ENCODE assay signal across 8 cellular contexts in the genomic region with DNA sequence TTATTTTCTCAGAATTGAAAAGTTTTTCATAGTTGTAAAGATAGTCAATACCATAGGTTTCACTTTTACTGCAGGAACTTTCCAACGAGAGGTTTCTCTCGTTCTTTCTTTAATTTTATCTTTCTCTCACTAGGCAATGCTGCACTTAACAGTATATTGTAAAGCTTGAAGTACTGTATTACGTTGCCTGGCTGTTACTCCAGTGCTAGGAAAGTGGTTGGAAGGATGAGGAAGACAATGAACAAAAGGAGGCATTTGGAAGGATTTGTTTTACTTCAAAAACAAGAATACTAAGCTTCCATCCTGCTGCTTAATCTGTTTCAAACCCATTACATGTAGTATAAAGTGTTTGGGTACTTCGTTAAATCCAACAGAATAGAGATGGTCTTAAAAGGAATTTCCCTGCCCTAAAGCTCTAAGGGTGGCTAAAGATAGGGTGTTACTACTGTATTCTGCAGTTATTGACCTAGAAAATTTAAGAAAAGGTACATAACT. TPM values are rescaled to one million over a fixed set of nuclear protein-coding genes. Genes with fewer than 3 reads are reported as not detected.
DNase-seq lines count a peak whose midpoint lies in the region; ATAC-seq lines count a peak whose summit lies in the region.

No MANE protein-coding gene starts in this region.

- H3K4me1 ChIP-seq in trophoblast cell (ENCODE audit: control insufficient read depth in 1 of 2, insufficient read depth in 2 of 2, low read length in 2 of 2): no peaks in the 10 kb centered on the region

- H3K27ac ChIP-seq in trophoblast cell (ENCODE audit: low read depth, low read length): no peak overlapping the region

- no peak overlapping the region for H4K12ac ChIP-seq in trophoblast cell (ENCODE audit: low read depth, low read length)

- no peak overlapping the region for H3K14ac ChIP-seq in trophoblast cell (ENCODE audit: low read length)

- no peak overlapping the region for H3K4ac ChIP-seq in trophoblast cell (ENCODE audit: low read depth, low read length)

- H2BK5ac ChIP-seq in trophoblast cell (ENCODE audit: low read depth, low read length, poor library complexity): no peak overlapping the region

- peak overlapping the region; percentile 40 for H2AFZ ChIP-seq in trophoblast cell (ENCODE audit: insufficient read depth, low read length, poor library complexity)

- no peak overlapping the region for H4K91ac ChIP-seq in trophoblast cell (ENCODE audit: low read depth, low read length)

- no peak overlapping the region for H3K9ac ChIP-seq in trophoblast cell (ENCODE audit: low read length)

- no peaks in the 10 kb centered on the region for H3K36me3 ChIP-seq in trophoblast cell (ENCODE audit: control insufficient read depth in 1 of 2, insufficient read depth in 2 of 2, low read length in 2 of 2)

- no peaks in the 10 kb centered on the region for H3K79me1 ChIP-seq in trophoblast cell (ENCODE audit: low read length)

- H4K8ac ChIP-seq in trophoblast cell (ENCODE audit: low read depth, low read length): no peak overlapping the region

- H2AK5ac ChIP-seq in trophoblast cell (ENCODE audit: low read length): no peak overlapping the region

- H2BK12ac ChIP-seq in trophoblast cell (ENCODE audit: low read length): no peak overlapping the region

- no peaks in the 10 kb centered on the region for H3K9me3 ChIP-seq in trophoblast cell (ENCODE audit: insufficient read depth, low read depth, low read length)

- no peaks in the 10 kb centered on the region for H3K27me3 ChIP-seq in trophoblast cell (ENCODE audit: insufficient read depth, low read length)

- no peak overlapping the region for H3K4me3 ChIP-seq in trophoblast cell (ENCODE audit: low read depth, low read length)

- no peak for ATAC-seq in HG03097 (IDR thresholded peaks at IDR 0.05; ENCODE audit: low FRiP score, unreplicated experiment)

- no peak overlapping the region for H2BK120ac ChIP-seq in trophoblast cell (ENCODE audit: insufficient read depth, low read length, poor library complexity)

- in situ Hi-C loops in SK-MEL-5 (cut with HindIII; ENCODE audit: low pct_unique_long_range_greater_than_20kb, low sequenced_read_pairs): no loop called here

- WGBS in trophoblast cell (ENCODE audit: extremely low coverage, insufficient coverage, insufficient read length): no CpG with 5 or more reads among the region's 4 CpGs

- peak overlapping the region; percentile 79 for H3K4me2 ChIP-seq in trophoblast cell (ENCODE audit: low read length)

- peaks cover 2% of the 10 kb centered on the region for H3K79me2 ChIP-seq in trophoblast cell (ENCODE audit: control insufficient read depth, insufficient read depth, low read length, poor library complexity)

- DNase-seq in SIG-M5 treated with dmso at 0.1 percent for 504 hours (lab: John Stamatoyannopoulos, UW; ENCODE audit: unreplicated experiment) (peak; percentile 50), SIG-M5 (lab: John Stamatoyannopoulos, UW) (no peak), SK-MEL-5 (ENCODE audit: low read depth, low spot score) (peak; percentile 11), fibroblast of peridontal ligament (ENCODE audit: extremely low read depth) (peak; percentile 29), trophoblast cell (no peak)
- DNase-seq in activated CD8-positive, alpha-beta memory T cell treated with anti-CD3 and anti-CD28 coated beads for 24 hours: no peak
- DNase-seq in stimulated activated CD4-positive, alpha-beta T cell treated with anti-CD3 and anti-CD28 coated beads, Interleukin-4, amount 100 ng/mL, for 24 hours: no peak

- H3K23ac ChIP-seq in trophoblast cell (ENCODE audit: low read length): no peak overlapping the region

- no peak overlapping the region for H3K18ac ChIP-seq in trophoblast cell (ENCODE audit: low read length)

RNA-seq across cellular contexts. Expression of a gene that starts 0.6 kb away (rescaled TPM):
- 30.0 and 32.4 TPM in 2 replicates for total RNA-seq in SK-MEL-5 (2014; rRNA removed; shearing (Covaris generic))
- 18.7 and 22.8 TPM in 2 replicates for polyA plus RNA-seq in SK-MEL-5 (2015; cell fraction: cytosol; rRNA removed)
- polyA plus RNA-seq in SK-MEL-5 (2015; cell fraction: nucleus; rRNA removed): 34.2 and 45.3 TPM in 2 replicates
- 12.8 and 15.3 TPM in 2 replicates for polyA plus RNA-seq in trophoblast cell (2013)

Comparison
In these comparisons a context has a peak if more than half of its experiments do, and no peak if none do; other contexts are left out.
1. DNase-seq: peak in SIG-M5 treated with dmso at 0.1 percent for 504 hours (single experiment), SK-MEL-5 (single experiment) and fibroblast of peridontal ligament (single experiment); none in SIG-M5 (single experiment), trophoblast cell (0 of 2), activated CD8-positive, alpha-beta memory T cell treated with anti-CD3 and anti-CD28 coated beads for 24 hours (single experiment) and stimulated activated CD4-positive, alpha-beta T cell treated with anti-CD3 and anti-CD28 coated beads, Interleukin-4, amount 100 ng/mL, for 24 hours (single experiment).